In the genomic region with DNA sequence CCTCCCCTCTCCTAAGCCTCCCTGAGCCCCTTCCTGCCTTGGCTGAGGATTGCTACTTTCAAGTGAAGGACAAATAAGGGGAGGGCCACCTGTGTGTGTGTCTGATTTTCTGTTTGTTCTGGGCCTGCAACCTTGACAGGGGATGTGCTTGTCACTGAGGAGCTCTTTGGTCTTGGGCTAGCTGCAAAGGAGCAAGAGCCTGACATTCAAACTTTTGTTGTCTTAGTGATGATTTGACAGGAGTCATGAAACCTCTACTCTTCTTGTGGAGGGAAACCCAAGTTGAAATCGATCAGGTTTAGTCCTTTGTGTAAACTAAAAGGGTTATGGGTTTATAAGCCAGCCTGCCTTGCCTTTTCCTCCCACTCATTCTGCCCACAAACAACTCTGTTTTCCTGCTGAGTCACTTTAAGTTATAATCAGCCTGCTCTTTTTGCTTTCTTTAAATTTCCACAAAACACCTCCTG, we compare ENCODE assay signal across 11 cellular contexts. TPM values are rescaled to one million over a fixed set of nuclear protein-coding genes. Genes with fewer than 3 reads are reported as not detected.
DNase-seq lines count a peak whose midpoint lies in the region; ATAC-seq and TF ChIP-seq lines count a peak whose summit lies in the region.
"Had no signal": no experiment of that assay in that cellular context is flagged by ENCODE, and none has a peak within 500 bp of the region (broad histone marks: within the 10 kb centered on the region; RNA-seq: fewer than 3 reads in every experiment).

No MANE protein-coding gene starts in this region.

- H3K9ac ChIP-seq in subcutaneous abdominal adipose tissue (ENCODE audit: low read length in 5 of 5): peak overlapping the region in 1 of 5 donors; percentile 7
- H3K9ac ChIP-seq: parathyroid adenoma had no signal

- intact Hi-C loops in vagina (cut with DNase I): no loop called here

- H3K4me1 ChIP-seq in subcutaneous abdominal adipose tissue (ENCODE audit: control insufficient read depth in 5 of 5, insufficient read depth in 5 of 5, low read length in 5 of 5) (peaks cover 3 to 57% (median 38%) of the 10 kb centered on the region in 5 donors), vagina (peaks cover 23% of the 10 kb centered on the region)
- H3K4me1 ChIP-seq: HAP-1, parathyroid adenoma had no signal

- no peak for TF ChIP-seq POLR2A in vagina (IDR thresholded peaks at IDR 0.05)

- H3K9me3 ChIP-seq in subcutaneous abdominal adipose tissue (ENCODE audit: control insufficient read depth in 5 of 5, low read length in 5 of 5): no peaks in the 10 kb centered on the region
- no peaks in the 10 kb centered on the region for H3K9me3 ChIP-seq in vagina
- H3K9me3 ChIP-seq: HAP-1 had no signal

- peak overlapping the region; percentile 43 for H3K4me3 Mint-ChIP-seq in activated T-cell treated with anti-CD3 and anti-CD28 coated beads, Interleukin-2, amount 50 U/mL, for 4 hours
- no peak overlapping the region for H3K4me3 Mint-ChIP-seq in activated naive CD8-positive, alpha-beta T cell treated with anti-CD3 and anti-CD28 coated beads, Interleukin-2, amount 10 ng/mL, durations not matched to agents 7 days and 5 days

- POLR2A ChIA-PET in activated naive CD8-positive, alpha-beta T cell treated with anti-CD3 and anti-CD28 coated beads, Interleukin-2, amount 10 ng/mL, durations not matched to agents 7 days and 5 days (lab: Charles Lee): interaction anchor here (0.5 to 3.0 kb wide), 2 partner anchors 9 to 17 kb away, joined by 4 to 10 read pairs; partner anchors contain the start of gene CLTA

- peak overlapping the region; percentile 48 for H3K27ac ChIP-seq in subcutaneous abdominal adipose tissue (ENCODE audit: low read depth, low read length)
- no peak overlapping the region for H3K27ac ChIP-seq in vagina
- H3K27ac ChIP-seq: parathyroid adenoma had no signal

- DNase-seq in activated T-cell treated with anti-CD3 and anti-CD28 coated beads, Interleukin-2, amount 50 U/mL, for 4 hours: no peak
- DNase-seq in activated T-cell treated with anti-CD3 and anti-CD28 coated beads, Interleukin-2, amount 50 U/mL, for 48 hours: no peak
- no peak for DNase-seq in activated naive CD8-positive, alpha-beta T cell treated with anti-CD3 and anti-CD28 coated beads, Interleukin-2, amount 10 ng/mL, durations not matched to agents 7 days and 5 days
- DNase-seq in iris pigment epithelial cell (ENCODE audit: low read depth): peak; percentile 64
- no peak for DNase-seq in NCI-H1092 (lab: John Stamatoyannopoulos, UW)
- no peak for DNase-seq in vagina (ENCODE audit: extremely low spot score in 2 of 2)
- DNase-seq: AML-193 had no signal

- H3K27ac Mint-ChIP-seq in activated naive CD8-positive, alpha-beta T cell treated with anti-CD3 and anti-CD28 coated beads, Interleukin-2, amount 10 ng/mL, durations not matched to agents 7 days and 5 days: peak overlapping the region; percentile 47

- H3K36me3 Mint-ChIP-seq in activated T-cell treated with anti-CD3 and anti-CD28 coated beads, Interleukin-2, amount 50 U/mL, for 4 hours (ENCODE audit: insufficient read depth): peaks cover 59% of the 10 kb centered on the region
- peaks cover 41% of the 10 kb centered on the region for H3K36me3 Mint-ChIP-seq in activated naive CD8-positive, alpha-beta T cell treated with anti-CD3 and anti-CD28 coated beads, Interleukin-2, amount 10 ng/mL, durations not matched to agents 7 days and 5 days

- peaks cover 49% of the 10 kb centered on the region for H3K4me1 Mint-ChIP-seq in activated T-cell treated with anti-CD3 and anti-CD28 coated beads, Interleukin-2, amount 50 U/mL, for 4 hours (ENCODE audit: low read depth)
- H3K4me1 Mint-ChIP-seq in activated naive CD8-positive, alpha-beta T cell treated with anti-CD3 and anti-CD28 coated beads, Interleukin-2, amount 10 ng/mL, durations not matched to agents 7 days and 5 days: peaks cover 36% of the 10 kb centered on the region

- peak in 1 of 2 donors; percentile 48 for ATAC-seq in activated T-cell treated with anti-CD3 and anti-CD28 coated beads, Interleukin-2, amount 50 U/mL, for 4 hours
- peak; percentile 27 for ATAC-seq in activated naive CD8-positive, alpha-beta T cell treated with anti-CD3 and anti-CD28 coated beads, Interleukin-2, amount 10 ng/mL, durations not matched to agents 7 days and 5 days (ENCODE audit: low read depth)
- ATAC-seq in GM19023 (IDR thresholded peaks at IDR 0.05; ENCODE audit: unreplicated experiment): no peak

- H3K9me3 Mint-ChIP-seq in activated T-cell treated with anti-CD3 and anti-CD28 coated beads, Interleukin-2, amount 50 U/mL, for 4 hours: no peaks in the 10 kb centered on the region
- H3K9me3 Mint-ChIP-seq in activated naive CD8-positive, alpha-beta T cell treated with anti-CD3 and anti-CD28 coated beads, Interleukin-2, amount 10 ng/mL, durations not matched to agents 7 days and 5 days: no peaks in the 10 kb centered on the region

- TF ChIP-seq CTCF in vagina (IDR thresholded peaks at IDR 0.05): no peak

- no peaks in the 10 kb centered on the region for H3K27me3 Mint-ChIP-seq in activated T-cell treated with anti-CD3 and anti-CD28 coated beads, Interleukin-2, amount 50 U/mL, for 4 hours (ENCODE audit: low read depth)
- H3K27me3 Mint-ChIP-seq in activated naive CD8-positive, alpha-beta T cell treated with anti-CD3 and anti-CD28 coated beads, Interleukin-2, amount 10 ng/mL, durations not matched to agents 7 days and 5 days: no peaks in the 10 kb centered on the region

- H3K27me3 ChIP-seq in subcutaneous abdominal adipose tissue (ENCODE audit: control insufficient read depth in 5 of 5, insufficient read depth in 4 of 5, low read length in 5 of 5) (no peaks in the 10 kb centered on the region), vagina (no peaks in the 10 kb centered on the region)

- H3K4me3 ChIP-seq in subcutaneous abdominal adipose tissue (ENCODE audit: low read depth in 1 of 5, low read length in 5 of 5): no peak overlapping the region
- no peak overlapping the region for H3K4me3 ChIP-seq in vagina
- H3K4me3 ChIP-seq: HAP-1 had no signal

- H3K36me3 ChIP-seq in subcutaneous abdominal adipose tissue (ENCODE audit: control insufficient read depth in 5 of 5, insufficient read depth in 5 of 5, low read length in 5 of 5): peaks cover 19 to 97% (median 82%) of the 10 kb centered on the region in 5 donors
- H3K36me3 ChIP-seq in vagina: peaks cover 0 to 85% of the 10 kb centered on the region in 2 donors

RNA-seq across cellular contexts. Expression of gene CLTA, which starts 16.9 kb away (rescaled TPM):
- total RNA-seq in activated T-cell treated with anti-CD3 and anti-CD28 coated beads, Interleukin-2, amount 50 U/mL, for 4 hours: 100 to 1,000 TPM; 182 to 195 (median 183) TPM
- 100 to 1,000 TPM; 119 to 123 TPM for total RNA-seq in activated naive CD8-positive, alpha-beta T cell treated with anti-CD3 and anti-CD28 coated beads, Interleukin-2, amount 10 ng/mL, durations not matched to agents 7 days and 5 days
- total RNA-seq in vagina: 199 TPM

RNA-seq across cellular contexts. Expression of gene CCIN, which starts 38.4 kb away (rescaled TPM):
- total RNA-seq in activated T-cell treated with anti-CD3 and anti-CD28 coated beads, Interleukin-2, amount 50 U/mL, for 4 hours: not detected
- total RNA-seq in activated naive CD8-positive, alpha-beta T cell treated with anti-CD3 and anti-CD28 coated beads, Interleukin-2, amount 10 ng/mL, durations not matched to agents 7 days and 5 days: under 1 TPM; 0.14 to 0.26 TPM
- total RNA-seq in vagina: not detected

RNA-seq across cellular contexts. Expression of gene GNE, which starts 50.7 kb away (rescaled TPM):
- 10 to 100 TPM; 13.8 to 15.2 (median 14.3) TPM for total RNA-seq in activated T-cell treated with anti-CD3 and anti-CD28 coated beads, Interleukin-2, amount 50 U/mL, for 4 hours
- 10 to 100 TPM; 16.3 to 17.1 TPM for total RNA-seq in activated naive CD8-positive, alpha-beta T cell treated with anti-CD3 and anti-CD28 coated beads, Interleukin-2, amount 10 ng/mL, durations not matched to agents 7 days and 5 days
- total RNA-seq in vagina: 16.0 TPM
